ENCODE assay signal across 21 cellular contexts in the genomic region with DNA sequence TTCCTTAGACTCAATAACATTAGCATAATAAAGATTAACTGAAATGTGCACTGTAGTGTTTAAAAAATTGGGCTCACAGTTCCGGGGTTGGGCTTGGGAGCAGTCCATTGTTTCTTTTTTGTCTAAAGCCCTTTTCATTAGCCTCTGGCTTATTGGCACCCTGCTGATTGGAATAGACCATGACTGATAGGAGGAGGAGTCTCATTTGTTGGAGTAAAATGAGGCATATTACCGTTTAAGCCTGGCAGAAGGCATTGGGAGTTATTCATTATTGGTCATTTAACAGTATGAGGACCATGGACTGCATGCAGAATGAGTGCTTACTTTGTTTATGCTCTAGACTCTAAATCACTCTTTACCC.
DNase-seq lines count a peak whose midpoint lies in the region; ATAC-seq and TF ChIP-seq lines count a peak whose summit lies in the region.
"Had no signal": no experiment of that assay in that cellular context is flagged by ENCODE, and none has a peak within 500 bp of the region (broad histone marks: within the 10 kb centered on the region; RNA-seq: fewer than 3 reads in every experiment).

No MANE protein-coding gene starts in this region.

- H3K9me3 Mint-ChIP-seq in type B pancreatic cell = no peaks in the 10 kb centered on the region
- H3K9me3 Mint-ChIP-seq: naive B cell; stimulated activated memory B cell treated with anti-CD40 and anti-IgM and Interleukin-4, amounts not matched to agents 10 μg/mL and 1 μg/mL and 100 μg/mL, for 72 hours; T-helper 1 cell treated with Interleukin-12 subunit alpha and Interleukin-12 subunit beta and Interleukin-4 antibody, amounts not matched to agents 30 μg/mL and 1 μg/mL, for 36 hours had no signal

- H3K4me3 Mint-ChIP-seq in type B pancreatic cell = peak overlapping the region; percentile 34
- H3K4me3 Mint-ChIP-seq: CD14-positive monocyte; naive B cell; stimulated activated memory B cell treated with anti-CD40 and anti-IgM and Interleukin-4, amounts not matched to agents 10 μg/mL and 1 μg/mL and 100 μg/mL, for 72 hours; T-helper 1 cell treated with Interleukin-12 subunit alpha and Interleukin-12 subunit beta and Interleukin-4 antibody, amounts not matched to agents 30 μg/mL and 1 μg/mL, for 36 hours had no signal

- H3K27ac ChIP-seq in SJSA1 = peak overlapping the region; percentile 17
- H3K27ac ChIP-seq in left lung = peak overlapping the region in 1 of 2 donors; percentile 34
- H3K27ac ChIP-seq: KMS-11, vagina had no signal

- TF ChIP-seq CTCF in left lung (IDR thresholded peaks at IDR 0.05) (no peak), type B pancreatic cell (conservative IDR thresholded peaks at IDR 0.05) (no peak)

- ATAC-seq in left lung (peak; percentile 22), HG03095 (IDR thresholded peaks at IDR 0.05; ENCODE audit: unreplicated experiment) (no peak)
- ATAC-seq: GM12878; sciatic nerve; stimulated activated memory B cell treated with anti-CD40 and anti-IgM and Interleukin-4, amounts not matched to agents 10 μg/mL and 1 μg/mL and 100 μg/mL, for 72 hours had no signal

- H3K9me3 ChIP-seq in SJSA1 (replicated peaks) = no peaks in the 10 kb centered on the region
- H3K9me3 ChIP-seq in left lung = no peaks in the 10 kb centered on the region
- H3K9me3 ChIP-seq: vagina had no signal

- H3K36me3 Mint-ChIP-seq in type B pancreatic cell = peaks cover 41% of the 10 kb centered on the region

- peak overlapping the region; percentile 58 for H3K27ac Mint-ChIP-seq in type B pancreatic cell
- H3K27ac Mint-ChIP-seq: stimulated activated memory B cell treated with anti-CD40 and anti-IgM and Interleukin-4, amounts not matched to agents 10 μg/mL and 1 μg/mL and 100 μg/mL, for 72 hours; T-helper 1 cell treated with Interleukin-12 subunit alpha and Interleukin-12 subunit beta and Interleukin-4 antibody, amounts not matched to agents 30 μg/mL and 1 μg/mL, for 36 hours had no signal

- H3K36me3 ChIP-seq in SJSA1 (peaks cover 28% of the 10 kb centered on the region), left lung (peaks cover 0 to 33% of the 10 kb centered on the region in 2 donors)

- H3K4me3 ChIP-seq in SJSA1 (no peak overlapping the region), left lung (no peak overlapping the region)
- H3K4me3 ChIP-seq: GM12878, vagina had no signal

- DNase-seq in NCI-H1417 (lab: John Stamatoyannopoulos, UW) = peak; percentile 33 to 94 (median 75)
- DNase-seq in SJSA1 (ENCODE audit: low read depth in 1 of 2, low spot score in 2 of 2) = no peak
- DNase-seq in left lung = no peak
- DNase-seq in type B pancreatic cell (ENCODE audit: extremely low spot score, unreplicated experiment) = no peak
- no peak for DNase-seq in NCI-H82 treated with DMSO at 0.1 percent for 48 hours (lab: John Stamatoyannopoulos, UW; ENCODE audit: unreplicated experiment)
- DNase-seq in MV-4-11 (lab: John Stamatoyannopoulos, UW) = no peak
- DNase-seq: activated CD4-positive, alpha-beta T cell treated with anti-CD3 and anti-CD28 coated beads for 4 hours; activated T-cell treated with anti-CD3 and anti-CD28 coated beads, Interleukin-2, amount 50 U/mL, for 1 hour; central memory CD4-positive, alpha-beta T cell; glutamatergic neuron; naive B cell; RPMI8226; stimulated activated CD4-positive, alpha-beta T cell treated with anti-CD3 and anti-CD28 coated beads, Interleukin-4, amount 100 ng/mL, for 4 hours had no signal

- peaks cover 31% of the 10 kb centered on the region for H3K4me1 Mint-ChIP-seq in type B pancreatic cell (ENCODE audit: unreplicated experiment)
- H3K4me1 Mint-ChIP-seq: CD14-positive monocyte had no signal

- peaks cover 24% of the 10 kb centered on the region for H3K4me1 ChIP-seq in SJSA1 (replicated peaks)
- peaks cover 7 to 10% of the 10 kb centered on the region in 2 donors for H3K4me1 ChIP-seq in left lung
- H3K4me1 ChIP-seq: vagina had no signal

- H3K27me3 ChIP-seq in SJSA1 (replicated peaks) = no peaks in the 10 kb centered on the region
- no peaks in the 10 kb centered on the region for H3K27me3 ChIP-seq in left lung
- H3K27me3 ChIP-seq: vagina had no signal

- intact Hi-C loops in left lung (cut with DNase I) = no loop called here

- H3K27me3 Mint-ChIP-seq in type B pancreatic cell = no peaks in the 10 kb centered on the region
- H3K27me3 Mint-ChIP-seq: naive B cell; stimulated activated memory B cell treated with anti-CD40 and anti-IgM and Interleukin-4, amounts not matched to agents 10 μg/mL and 1 μg/mL and 100 μg/mL, for 72 hours had no signal

Comparison
In these comparisons a context has a peak if more than half of its experiments do, and no peak if none do; other contexts are left out.
1. DNase-seq: peak in NCI-H1417 (3 of 3); none in SJSA1 (0 of 2), left lung (0 of 2), type B pancreatic cell (single experiment), NCI-H82 treated with DMSO at 0.1 percent for 48 hours (single experiment) and MV-4-11 (single experiment).